Comparison of ENCODE assay signal across 9 cellular contexts in the genomic region with DNA sequence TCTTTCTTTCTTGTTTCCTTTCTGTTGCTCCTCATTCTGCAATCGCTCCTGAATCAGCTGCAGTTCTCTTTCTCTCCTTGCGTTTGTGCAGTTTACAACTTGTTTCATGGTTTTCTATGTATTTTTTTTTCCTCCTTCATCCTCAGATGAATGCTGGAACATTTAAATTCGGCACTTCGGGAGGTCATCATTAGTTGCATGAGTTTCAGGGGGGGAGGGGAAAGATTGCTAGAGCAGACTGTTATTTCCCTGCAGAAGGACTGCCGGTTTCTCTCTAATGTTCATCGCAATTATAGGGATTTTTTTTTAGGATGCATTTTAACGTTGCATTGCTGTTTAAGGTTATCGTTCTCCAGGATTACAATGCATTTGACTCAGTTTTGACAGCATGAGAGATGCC. TPM values are rescaled to one million over a fixed set of nuclear protein-coding genes. Genes with fewer than 3 reads are reported as not detected.
DNase-seq lines count a peak whose midpoint lies in the region; ATAC-seq and TF ChIP-seq lines count a peak whose summit lies in the region.
"Had no signal": no experiment of that assay in that cellular context is flagged by ENCODE, and none has a peak within 500 bp of the region (broad histone marks: within the 10 kb centered on the region; RNA-seq: fewer than 3 reads in every experiment).

No MANE protein-coding gene starts in this region.

- intact Hi-C loops in Panc1 (cut with micrococcal nuclease; ENCODE audit: unreplicated experiment) (no loop called here), esophagus squamous epithelium (cut with DNase I) (no loop called here), PC-9 (cut with micrococcal nuclease; ENCODE audit: unreplicated experiment) (no loop called here)

- H3K27ac ChIP-seq in ACC112 (ENCODE audit: low read depth, low read length): no peak overlapping the region
- H3K27ac ChIP-seq in Panc1 (ENCODE audit: low read length): no peak overlapping the region
- H3K27ac ChIP-seq in esophagus squamous epithelium: peak overlapping the region in 2 of 4 donors; percentile 53 to 63
- no peak overlapping the region for H3K27ac ChIP-seq in PC-9

- ATAC-seq in Panc1: no peak
- no peak for ATAC-seq in GM21723 (IDR thresholded peaks at IDR 0.05; ENCODE audit: unreplicated experiment)
- no peak for ATAC-seq in GM21737 (IDR thresholded peaks at IDR 0.05; ENCODE audit: unreplicated experiment)

- H2AFZ ChIP-seq in ACC112 (ENCODE audit: low read length, unreplicated experiment) (peak overlapping the region; percentile 6), neuron (ENCODE audit: low read depth, low read length) (peak overlapping the region; percentile 79), PC-9 (no peak overlapping the region)

- POLR2A ChIA-PET in Panc1 (lab: Charles Lee): no interaction called here
- POLR2A ChIA-PET in PC-9 (lab: Charles Lee; ENCODE audit: unreplicated experiment): no interaction called here

- in situ Hi-C loops in Panc1 (cut with HindIII; ENCODE audit: low pct_unique_long_range_greater_than_20kb, low sequenced_read_pairs): no loop called here

- CTCF ChIA-PET in Panc1 (lab: Charles Lee) (no interaction called here), PC-9 (lab: Charles Lee) (no interaction called here)

- WGBS in esophagus squamous epithelium, 2 donors: 1 to 4% methylated on average over 8 of the region's 8 CpGs

- TF ChIP-seq POLR2A in esophagus squamous epithelium (IDR thresholded peaks at IDR 0.05): no peak

- H3K36me3 ChIP-seq in ACC112 (ENCODE audit: insufficient read depth, low read length) (no peaks in the 10 kb centered on the region), Panc1 (ENCODE audit: control insufficient read depth, insufficient read depth, low read length) (no peaks in the 10 kb centered on the region), esophagus squamous epithelium (no peaks in the 10 kb centered on the region), neuron (ENCODE audit: insufficient read depth, low read length) (no peaks in the 10 kb centered on the region), PC-9 (ENCODE audit: low read depth) (no peaks in the 10 kb centered on the region)

- no peaks in the 10 kb centered on the region for H3K9me2 ChIP-seq in PC-9 (ENCODE audit: insufficient read depth)

- H3K4me1 ChIP-seq in ACC112 (ENCODE audit: control insufficient read depth, insufficient read depth, low read length, unreplicated experiment): no peaks in the 10 kb centered on the region
- H3K4me1 ChIP-seq in Panc1 (ENCODE audit: control insufficient read depth, insufficient read depth, low read length): peaks cover 5% of the 10 kb centered on the region
- H3K4me1 ChIP-seq in esophagus squamous epithelium: peaks cover 5 to 28% (median 5%) of the 10 kb centered on the region in 3 donors
- peaks cover 45% of the 10 kb centered on the region for H3K4me1 ChIP-seq in neuron (ENCODE audit: insufficient read depth, low read length)
- no peaks in the 10 kb centered on the region for H3K4me1 ChIP-seq in PC-9 (replicated peaks; ENCODE audit: insufficient read depth)

- H3K4me3 ChIP-seq in ACC112 (ENCODE audit: low read depth, low read length): peak overlapping the region; percentile 16
- peak overlapping the region; percentile 44 to 47 for H3K4me3 ChIP-seq in Panc1 (ENCODE audit: low read depth in 2 of 2, low read length in 2 of 2)
- H3K4me3 ChIP-seq in esophagus squamous epithelium: peak overlapping the region; percentile 29 to 70 (median 48)
- peak overlapping the region; percentile 87 for H3K4me3 ChIP-seq in neuron (ENCODE audit: low read length)
- H3K4me3 ChIP-seq in PC-9: no peak overlapping the region

- no peaks in the 10 kb centered on the region for H3K79me2 ChIP-seq in ACC112 (ENCODE audit: control insufficient read depth, insufficient read depth, low read length, unreplicated experiment)
- H3K79me2 ChIP-seq in PC-9 (ENCODE audit: low read depth): no peaks in the 10 kb centered on the region

- peaks cover 33% of the 10 kb centered on the region for H3K27me3 ChIP-seq in ACC112 (ENCODE audit: insufficient read depth, low read length)
- peaks cover 17% of the 10 kb centered on the region for H3K27me3 ChIP-seq in Panc1 (ENCODE audit: control insufficient read depth, insufficient read depth, low read length)
- peaks cover 0 to 30% (median 0%) of the 10 kb centered on the region in 4 donors for H3K27me3 ChIP-seq in esophagus squamous epithelium
- H3K27me3 ChIP-seq in neuron (ENCODE audit: insufficient read depth, low read length): no peaks in the 10 kb centered on the region
- H3K27me3 ChIP-seq in PC-9 (ENCODE audit: insufficient read depth, low read depth): peaks cover 8% of the 10 kb centered on the region; the same call in 1 of the 2 replicates

- TF ChIP-seq CTCF in Panc1 (IDR thresholded peaks at IDR 0.05) (no peak), esophagus squamous epithelium (IDR thresholded peaks at IDR 0.05) (no peak), PC-9 (conservative IDR thresholded peaks at IDR 0.05) (no peak)

- no peaks in the 10 kb centered on the region for H4K20me1 ChIP-seq in PC-9 (ENCODE audit: insufficient read depth)

- no peak overlapping the region for H3K4me2 ChIP-seq in PC-9

- BruUV-seq in Panc1 (replicated peaks; lab: Mats Ljungman, UMichigan) (no TSS peak), PC-9 (replicated peaks; lab: Mats Ljungman, UMichigan) (no TSS peak)

- no peaks in the 10 kb centered on the region for H3F3A ChIP-seq in PC-9 (ENCODE audit: insufficient read depth, low read depth)

- no peak for DNase-seq in Panc1 (ENCODE audit: low read depth, low spot score)
- DNase-seq in esophagus squamous epithelium (lab: John Stamatoyannopoulos, UW): no peak
- DNase-seq in LoVo (ENCODE audit: low spot score): no peak
- DNase-seq in PC-9: no peak
- DNase-seq: NCI-H1105 had no signal

- H3K9me3 ChIP-seq in Panc1 (ENCODE audit: control insufficient read depth, insufficient read depth, low read depth, low read length): no peaks in the 10 kb centered on the region
- H3K9me3 ChIP-seq in esophagus squamous epithelium: no peaks in the 10 kb centered on the region
- no peaks in the 10 kb centered on the region for H3K9me3 ChIP-seq in neuron (ENCODE audit: low read length)
- no peaks in the 10 kb centered on the region for H3K9me3 ChIP-seq in PC-9 (ENCODE audit: insufficient read depth, low read depth)

RNA-seq across cellular contexts. Expression of a gene that starts 0.7 kb away (rescaled TPM):
- total RNA-seq in Panc1 (2021; ENCODE audit: unreplicated experiment) (0.23 TPM), esophagus squamous epithelium (10 to 100 TPM in 2 of 4 donors, 1 to 10 TPM in 2; 4.8 to 16.6 (median 8.6) TPM), PC-9 (2021) (0.50 and 0.85 TPM in 2 replicates)
- polyA plus RNA-seq in Panc1 (2012; ENCODE audit: insufficient read length): 0.12 TPM
